ENCODE assay signal across 8 cellular contexts in the genomic region with DNA sequence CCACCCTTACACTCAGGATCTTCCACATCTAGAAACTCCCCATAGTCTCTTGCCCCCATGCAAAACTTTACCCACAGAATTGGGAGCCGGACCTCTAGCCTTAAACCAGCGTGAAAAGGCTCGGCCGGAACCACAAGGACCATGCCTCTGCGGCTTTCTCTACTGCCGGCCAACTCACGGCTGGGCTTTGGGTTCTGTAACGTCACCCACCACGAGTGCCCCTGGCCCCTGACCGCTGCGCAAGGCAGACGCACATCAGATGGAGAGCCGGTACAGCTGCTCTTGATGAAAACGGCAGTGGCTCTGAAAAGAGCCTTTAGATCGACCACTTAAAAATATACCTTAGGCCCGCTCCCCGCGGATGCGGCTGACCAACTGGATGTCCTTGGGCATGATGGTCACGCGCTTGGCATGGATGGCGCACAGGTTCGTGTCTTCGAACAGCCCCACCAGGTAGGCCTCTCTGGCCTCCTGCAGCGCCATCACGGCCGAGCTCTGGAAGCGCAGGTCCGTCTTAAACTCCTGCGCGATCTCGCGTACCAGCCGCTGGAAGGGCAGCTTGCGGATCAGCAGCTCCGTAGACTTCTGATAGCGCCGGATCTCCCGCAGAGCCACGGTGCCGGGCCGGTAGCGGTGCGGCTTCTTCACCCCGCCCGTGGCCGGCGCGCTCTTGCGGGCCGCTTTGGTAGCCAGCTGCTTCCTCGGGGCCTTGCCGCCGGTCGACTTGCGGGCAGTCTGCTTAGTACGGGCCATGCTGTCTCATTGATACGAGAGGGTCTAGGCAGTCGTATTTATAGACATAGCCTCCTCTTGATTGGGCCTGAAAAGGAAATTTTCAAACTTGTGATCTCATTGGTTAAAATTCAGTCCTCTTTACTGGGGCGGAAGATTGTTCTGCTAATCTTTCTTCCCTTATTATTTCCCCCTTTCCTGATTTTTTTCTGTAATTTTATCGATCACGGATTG.
DNase-seq lines count a peak whose midpoint lies in the region; ATAC-seq and TF ChIP-seq lines count a peak whose summit lies in the region.
"Not testable (repeated sequence)": the region's sequence is repeated elsewhere in the genome, so short reads cannot be mapped to it uniquely, and the experiment has no call there.

No MANE protein-coding gene starts in this region.

- H2AFZ ChIP-seq in HCT116 (ENCODE audit: low read depth, low read length, poor library complexity, severe bottlenecking), result not testable (repeated sequence)

- not testable (repeated sequence) for H3K36me3 Mint-ChIP-seq in activated naive CD4-positive, alpha-beta T cell treated with anti-CD3 and anti-CD28 coated beads, Interleukin-2, amount 10 ng/mL, durations not matched to agents 7 days and 5 days; endothelial cell (ENCODE audit: low read depth, unreplicated experiment); naive thymus-derived CD4-positive, alpha-beta T cell

- H3K9me2 ChIP-seq in HCT116 (ENCODE audit: insufficient read depth), result not testable (repeated sequence)

- H3K27ac ChIP-seq in HCT116 (ENCODE audit: low read depth, low read length); naive thymus-derived CD4-positive, alpha-beta T cell (ENCODE audit: low read depth, low read length): not testable (repeated sequence)

- H4K20me1 ChIP-seq in HCT116 (ENCODE audit: insufficient read depth), result not testable (repeated sequence)

- peak overlapping the region; percentile 52 for H3K27ac Mint-ChIP-seq in activated naive CD4-positive, alpha-beta T cell treated with anti-CD3 and anti-CD28 coated beads, Interleukin-2, amount 10 ng/mL, durations not matched to agents 7 days and 5 days
- H3K27ac Mint-ChIP-seq in endothelial cell (ENCODE audit: unreplicated experiment); naive thymus-derived CD4-positive, alpha-beta T cell: not testable (repeated sequence)

- H3K79me2 ChIP-seq in HCT116 (ENCODE audit: insufficient read depth, low read length), result not testable (repeated sequence)

- CTCF ChIA-PET in AG04449 (lab: Yijun Ruan, JAX); HCT116 (lab: Charles Lee); activated naive CD4-positive, alpha-beta T cell treated with anti-CD3 and anti-CD28 coated beads, Interleukin-2, amount 10 ng/mL, durations not matched to agents 7 days and 5 days (lab: Charles Lee); naive thymus-derived CD4-positive, alpha-beta T cell (lab: Charles Lee): not testable (repeated sequence)

- TF ChIP-seq POLR2A in HCT116 (IDR thresholded peaks at IDR 0.05; ENCODE audit: borderline replicate concordance, extremely low read depth, insufficient read depth, insufficient read length), result not testable (repeated sequence)

- DNase-seq in AG04449 (ENCODE audit: low read depth, low spot score); HCT116 (ENCODE audit: low read depth, low spot score): not testable (repeated sequence)
- DNase-seq in T-helper 9 cell (peak; percentile 0), endothelial cell (ENCODE audit: low spot score) (peak; percentile 18), hepatic stellate cell (ENCODE audit: low spot score) (peak; percentile 0)
- DNase-seq in activated naive CD4-positive, alpha-beta T cell treated with anti-CD3 and anti-CD28 coated beads, Interleukin-2, amount 10 ng/mL, durations not matched to agents 7 days and 5 days, result peak; percentile 44
- peak in 6 of 9 donors; percentile 6 to 24 (median 21) for DNase-seq in naive thymus-derived CD4-positive, alpha-beta T cell
- peak; percentile 1 to 8 for DNase-seq in stimulated activated CD4-positive, alpha-beta T cell treated with anti-CD3 and anti-CD28 coated beads, Interleukin-4, amount 100 ng/mL, for 4 hours

- TF ChIP-seq RAD21 in HCT116 (IDR thresholded peaks at IDR 0.05; ENCODE audit: low read depth), result not testable (repeated sequence)

- POLR2A ChIA-PET in AG04449 (lab: Yijun Ruan, JAX); HCT116 (lab: Charles Lee); naive thymus-derived CD4-positive, alpha-beta T cell (lab: Charles Lee): not testable (repeated sequence)

- peak overlapping the region; percentile 62 for H3K4me3 Mint-ChIP-seq in activated naive CD4-positive, alpha-beta T cell treated with anti-CD3 and anti-CD28 coated beads, Interleukin-2, amount 10 ng/mL, durations not matched to agents 7 days and 5 days
- H3K4me3 Mint-ChIP-seq in endothelial cell (ENCODE audit: unreplicated experiment), result not testable (repeated sequence)
- H3K4me3 Mint-ChIP-seq in naive thymus-derived CD4-positive, alpha-beta T cell, result peak overlapping the region in 9 of 10 donors; percentile 62 to 84 (median 77)

- not testable (repeated sequence) for H3K27me3 ChIP-seq in HCT116 (ENCODE audit: insufficient read depth, low read length); naive thymus-derived CD4-positive, alpha-beta T cell (ENCODE audit: control insufficient read depth in 2 of 2, insufficient read depth in 2 of 2, low read length in 2 of 2)

- TF ChIP-seq CTCF in AG04449 (IDR thresholded peaks at IDR 0.05; ENCODE audit: insufficient read depth, low read length, missing control alignments), result peak; percentile 29
- TF ChIP-seq CTCF in HCT116 (IDR thresholded peaks at IDR 0.05 in 2 of 3, conservative IDR thresholded peaks at IDR 0.05 in 1 of 3; ENCODE audit: borderline replicate concordance in 1 of 3, insufficient read depth in 1 of 3, low read depth in 2 of 3, low read length in 2 of 3); endothelial cell (IDR thresholded peaks at IDR 0.05; ENCODE audit: unreplicated experiment): not testable (repeated sequence)

- peak overlapping the region; percentile 55 for H3K4me3 ChIP-seq in AG04449 (ENCODE audit: low read depth, low read length)
- not testable (repeated sequence) for H3K4me3 ChIP-seq in HCT116 (replicated peaks in 1 of 2; ENCODE audit: low read depth in 1 of 2, low read length in 2 of 2); naive thymus-derived CD4-positive, alpha-beta T cell (ENCODE audit: low read length)

- not testable (repeated sequence) for H3K4me1 ChIP-seq in HCT116 (ENCODE audit: control insufficient read depth in 1 of 2, insufficient read depth in 2 of 2, low read length in 2 of 2); naive thymus-derived CD4-positive, alpha-beta T cell (ENCODE audit: control insufficient read depth in 2 of 2, insufficient read depth in 2 of 2, low read length in 2 of 2)

- not testable (repeated sequence) for H3K36me3 ChIP-seq in HCT116 (ENCODE audit: control insufficient read depth in 1 of 2, insufficient read depth in 2 of 2, low read length in 2 of 2); naive thymus-derived CD4-positive, alpha-beta T cell (ENCODE audit: control insufficient read depth in 2 of 3, insufficient read depth in 3 of 3, low read length in 3 of 3)

- not testable (repeated sequence) for BruUV-seq in HCT116 (replicated peaks; lab: Mats Ljungman, UMichigan)

- intact Hi-C loops in HCT116 (cut with micrococcal nuclease); naive thymus-derived CD4-positive, alpha-beta T cell (cut with micrococcal nuclease): not testable (repeated sequence)

- not testable (repeated sequence) for H3K4me2 ChIP-seq in HCT116 (ENCODE audit: low read length)

- RAD21 ChIA-PET in HCT116 (lab: Charles Lee; ENCODE audit: low non-redundant PET in 1 of 2, low total read pairs in 2 of 2, uncharacterized antibody in 2 of 2, unreplicated experiment in 2 of 2), result not testable (repeated sequence)

- H3K9ac ChIP-seq in HCT116 (ENCODE audit: low read length), result not testable (repeated sequence)

- H3K9me3 Mint-ChIP-seq in activated naive CD4-positive, alpha-beta T cell treated with anti-CD3 and anti-CD28 coated beads, Interleukin-2, amount 10 ng/mL, durations not matched to agents 7 days and 5 days; endothelial cell (ENCODE audit: unreplicated experiment); naive thymus-derived CD4-positive, alpha-beta T cell: not testable (repeated sequence)

- H3K4me1 Mint-ChIP-seq in activated naive CD4-positive, alpha-beta T cell treated with anti-CD3 and anti-CD28 coated beads, Interleukin-2, amount 10 ng/mL, durations not matched to agents 7 days and 5 days; endothelial cell (ENCODE audit: unreplicated experiment); naive thymus-derived CD4-positive, alpha-beta T cell: not testable (repeated sequence)

- ATAC-seq in HCT116, result peak; percentile 41; the same call in 1 of the 2 replicates
- ATAC-seq in naive thymus-derived CD4-positive, alpha-beta T cell, result peak; percentile 51

- H3K27me3 Mint-ChIP-seq in activated naive CD4-positive, alpha-beta T cell treated with anti-CD3 and anti-CD28 coated beads, Interleukin-2, amount 10 ng/mL, durations not matched to agents 7 days and 5 days; endothelial cell (ENCODE audit: unreplicated experiment); naive thymus-derived CD4-positive, alpha-beta T cell: not testable (repeated sequence)

- H3K9me3 ChIP-seq in HCT116 (ENCODE audit: control insufficient read depth in 1 of 2, insufficient read depth in 1 of 2, low read depth in 1 of 2, low read length in 2 of 2); naive thymus-derived CD4-positive, alpha-beta T cell (ENCODE audit: control insufficient read depth in 2 of 3, low read length in 3 of 3): not testable (repeated sequence)
